In genomic region chr2:74630454-74630853, GRCh38 we compare ENCODE assay signal across 7 cellular contexts. TPM values are rescaled to one million over a fixed set of nuclear protein-coding genes. Genes with fewer than 3 reads are reported as not detected.
"Had no signal": no experiment of that assay in that cellular context is flagged by ENCODE, and none has a peak within 500 bp of the region (broad histone marks: within the 10 kb centered on the region; RNA-seq: fewer than 3 reads in every experiment).

No MANE protein-coding gene starts in this region.

RNA-seq across cellular contexts. Expression of gene M1AP, which starts 17.7 kb away (rescaled TPM):
- total RNA-seq: left lobe of liver, left ventricle myocardium inferior, left ventricle myocardium superior, lung microvascular endothelial cell, myocyte had no signal
- polyA plus RNA-seq: immature natural killer cell; naive thymus-derived CD4-positive, alpha-beta T cell had no signal
